In the genomic region with DNA sequence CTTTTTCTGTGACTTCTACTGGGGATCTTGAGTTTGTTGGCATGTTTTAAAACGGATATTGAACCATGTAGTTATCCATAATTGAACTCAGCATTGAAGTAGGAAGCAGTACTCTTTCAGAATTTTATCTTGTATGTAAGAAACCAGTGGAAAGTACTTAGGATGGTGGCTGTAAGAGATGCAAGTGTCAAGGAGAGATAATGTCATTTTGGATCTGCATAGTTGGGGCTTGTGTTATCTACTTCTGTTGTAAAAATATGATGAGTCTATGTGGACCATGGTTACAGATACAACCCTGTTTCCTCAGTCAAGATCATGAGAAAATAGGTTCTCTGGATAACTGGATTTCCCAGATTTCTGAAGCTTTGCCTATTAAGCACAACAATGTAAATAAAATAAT, we compare ENCODE assay signal across 32 cellular contexts.
"Had no signal": no experiment of that assay in that cellular context is flagged by ENCODE, and none has a peak within 500 bp of the region (broad histone marks: within the 10 kb centered on the region; RNA-seq: fewer than 3 reads in every experiment).

No MANE protein-coding gene starts in this region.

- H3K4me3 ChIP-seq: ascending aorta, PC-9 had no signal

- ATAC-seq: Right ventricle myocardium inferior, SK-N-SH treated with all-trans-retinoic acid at 6 μM for 48 hours, T-cell had no signal

- H3K9me3 ChIP-seq: ascending aorta had no signal

- H3K27me3 ChIP-seq: ascending aorta had no signal

- H3K27ac ChIP-seq: ascending aorta, KMS-11, PC-9, RWPE1 had no signal

- H2AFZ ChIP-seq: PC-9 had no signal

- H3K4me2 ChIP-seq: KMS-11, PC-9 had no signal

- H3K4me1 ChIP-seq: ascending aorta had no signal

- DNase-seq: activated B cell treated with CpG ODN at 0.5 μM for 24 hours; activated CD4-positive, alpha-beta memory T cell treated with anti-CD3 and anti-CD28 coated beads for 36 hours; activated CD4-positive, alpha-beta T cell treated with anti-CD3 and anti-CD28 coated beads for 4 hours; activated CD4-positive, alpha-beta T cell treated with anti-CD3 and anti-CD28 coated beads, Interleukin-2, amount 50 U/mL, for 1 hour; activated CD4-positive, CD25-positive, alpha-beta regulatory T cell treated with anti-CD3 and anti-CD28 coated beads, Interleukin-2, amount 50 U/mL, for 72 hours; activated CD8-positive, alpha-beta memory T cell treated with anti-CD3 and anti-CD28 coated beads, Interleukin-2, amount 50 U/mL, for 4 hours; activated effector memory CD4-positive, alpha-beta T cell treated with Interleukin-2 at 50 U/mL for 16 hours; activated naive CD4-positive, alpha-beta T cell treated with anti-CD3 and anti-CD28 coated beads, Interleukin-2, amount 50 U/mL, for 16 hours; activated naive CD8-positive, alpha-beta T cell treated with anti-CD3 and anti-CD28 coated beads, Interleukin-2, amount 10 ng/mL, durations not matched to agents 7 days and 5 days; activated T-cell treated with anti-CD3 and anti-CD28 coated beads, Interleukin-2, amount 50 U/mL, for 48 hours; amygdala; MM.1S; MV-4-11; NCI-H1092; NCI-H146; NCI-H187; NCI-H2029 treated with DMSO at 0.1 percent for 48 hours; NCI-H2107; NCI-H2171; NCI-H510A; NCI-H526; NCI-H748 treated with DMSO at 0.1 percent for 48 hours; NK-92 treated with Interleukin-12 subunit alpha and Interleukin-12 subunit beta, amount 100 ng/mL, for 24 hours; PC-9; SIG-M5; T-cell; T1000 had no signal

- H3K36me3 ChIP-seq: ascending aorta had no signal
